15 cellular contexts compared by ENCODE assay signal in genomic region chr2:239121600-239122012, GRCh38.
DNase-seq lines count a peak whose midpoint lies in the region; ATAC-seq and TF ChIP-seq lines count a peak whose summit lies in the region.
"Had no signal": no experiment of that assay in that cellular context is flagged by ENCODE, and none has a peak within 500 bp of the region (broad histone marks: within the 10 kb centered on the region; RNA-seq: fewer than 3 reads in every experiment).

No MANE protein-coding gene starts in this region.

- in situ Hi-C loops in G401 (cut with HindIII; ENCODE audit: low sequenced_read_pairs) = no loop called here

- H3K27ac ChIP-seq in dorsolateral prefrontal cortex (peak overlapping the region in 58 of 59 donors; percentile 5 to 95 (median 85)), lower lobe of right lung (peak overlapping the region; percentile 68), spleen (peak overlapping the region in 7 of 8 donors; percentile 55 to 88 (median 79)), RWPE1 (no peak overlapping the region)

- H3K4me1 ChIP-seq in lower lobe of right lung = peaks cover 11% of the 10 kb centered on the region
- peaks cover 0 to 43% (median 11%) of the 10 kb centered on the region in 6 donors for H3K4me1 ChIP-seq in spleen

- no peak for TF ChIP-seq POLR2A in spleen (IDR thresholded peaks at IDR 0.05)

- peak; percentile 26 for ATAC-seq in lower lobe of right lung
- ATAC-seq: activated CD8-positive, alpha-beta T cell treated with anti-CD3 and anti-CD28 coated beads for 36 hours; GM12878; stimulated activated memory B cell treated with anti-CD40 and anti-IgM and Interleukin-4, amounts not matched to agents 10 μg/mL and 1 μg/mL and 100 μg/mL, for 72 hours had no signal

- POLR2A ChIA-PET in RWPE1 (lab: Yijun Ruan, JAX; ENCODE audit: low non-redundant PET) = no interaction called here

- H3K36me3 ChIP-seq in lower lobe of right lung = peaks cover 29% of the 10 kb centered on the region
- peaks cover 0 to 89% (median 25%) of the 10 kb centered on the region in 6 donors for H3K36me3 ChIP-seq in spleen

- 74 to 89% (median 77%) methylated on average over 15 to 16 of the region's 16 CpGs for WGBS in spleen, 5 donors

- H3K27me3 ChIP-seq in dorsolateral prefrontal cortex (no peaks in the 10 kb centered on the region), lower lobe of right lung (ENCODE audit: low read depth) (no peaks in the 10 kb centered on the region), spleen (replicated peaks in 1 of 7) (no peaks in the 10 kb centered on the region)

- H3K4me3 ChIP-seq in dorsolateral prefrontal cortex (no peak overlapping the region), lower lobe of right lung (no peak overlapping the region), spleen (no peak overlapping the region)
- H3K4me3 ChIP-seq: GM12878 had no signal

- peak; percentile 25 for DNase-seq in G401 (ENCODE audit: low spot score)
- DNase-seq in dorsolateral prefrontal cortex = peak; percentile 23 to 82 (median 78)
- DNase-seq in lower lobe of right lung = no peak
- DNase-seq in spleen = no peak
- no peak for DNase-seq in islet precursor cell
- no peak for DNase-seq in RWPE1 (ENCODE audit: low spot score)
- no peak for DNase-seq in iPS-NIHi7 (ENCODE audit: extremely low spot score)
- no peak for DNase-seq in COR-L47 (lab: John Stamatoyannopoulos, UW)
- DNase-seq: activated CD8-positive, alpha-beta T cell treated with anti-CD3 and anti-CD28 coated beads for 36 hours; KBM-7; NCI-H2081; NCI-H524 treated with DMSO at 0.1 percent for 48 hours; OCI-M1 had no signal

- CTCF ChIA-PET in RWPE1 (lab: Yijun Ruan, JAX) = no interaction called here

- TF ChIP-seq CTCF in dorsolateral prefrontal cortex (IDR thresholded peaks at IDR 0.05 in 54 of 56, conservative IDR thresholded peaks at IDR 0.05 in 2 of 56; ENCODE audit: low read depth in 1 of 56, partially characterized antibody in 56 of 56) (peak in 5 of 56 donors; percentile 10 to 23 (median 22)), lower lobe of right lung (IDR thresholded peaks at IDR 0.05) (no peak), spleen (IDR thresholded peaks at IDR 0.05 in 8 of 11, conservative IDR thresholded peaks at IDR 0.05 in 3 of 11) (no peak), RWPE1 (conservative IDR thresholded peaks at IDR 0.05; ENCODE audit: low read depth) (no peak)

- intact Hi-C loops in dorsolateral prefrontal cortex (cut with DNase I) = no loop called here
- intact Hi-C loops in lower lobe of right lung (cut with DNase I) = no loop called here
- intact Hi-C loops in spleen (cut with DNase I; ENCODE audit: low total_unique reads) = no loop called here

- no peaks in the 10 kb centered on the region for H3K9me3 ChIP-seq in lower lobe of right lung
- H3K9me3 ChIP-seq in spleen = no peaks in the 10 kb centered on the region

Comparison
In these comparisons a context has a peak if more than half of its experiments do, and no peak if none do; other contexts are left out.
1. DNase-seq: peak in G401 (single experiment) and dorsolateral prefrontal cortex (10 of 10); none in lower lobe of right lung (single experiment), spleen (single experiment), islet precursor cell (single experiment), RWPE1 (single experiment), iPS-NIHi7 (single experiment) and COR-L47 (single experiment).